In the genomic region with DNA sequence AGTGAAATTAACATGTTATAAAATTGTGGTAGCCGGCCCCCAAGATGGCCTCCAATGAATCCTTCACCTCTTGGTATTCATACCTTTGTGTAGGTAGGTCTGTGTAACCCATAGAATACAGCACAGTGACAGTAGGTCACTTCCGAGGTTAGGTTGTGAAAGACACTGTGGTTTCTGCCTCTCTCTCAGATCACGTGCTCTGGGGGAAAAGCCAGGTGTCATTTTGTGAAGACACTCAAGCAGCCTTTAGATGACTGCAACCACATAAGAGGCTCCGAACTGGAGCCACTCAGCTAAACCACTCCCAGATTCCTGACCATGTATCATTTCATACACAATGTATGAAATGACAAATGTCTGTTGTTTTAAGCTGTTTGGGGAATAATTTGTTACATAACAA, we compare ENCODE assay signal across 7 cellular contexts. TPM values are rescaled to one million over a fixed set of nuclear protein-coding genes. Genes with fewer than 3 reads are reported as not detected.
DNase-seq lines count a peak whose midpoint lies in the region; ATAC-seq and TF ChIP-seq lines count a peak whose summit lies in the region.

No MANE protein-coding gene starts in this region.

- intact Hi-C loops in colonic mucosa (cut with DNase I): no loop called here

- peaks cover 26% of the 10 kb centered on the region for H3K4me1 Mint-ChIP-seq in T-helper 17 cell

- ATAC-seq in HG03108 (IDR thresholded peaks at IDR 0.05; ENCODE audit: unreplicated experiment): peak; percentile 99
- ATAC-seq in T-helper 17 cell: peak; percentile 99
- ATAC-seq in upper lobe of left lung (ENCODE audit: low FRiP score in 2 of 2): peak; percentile 40 to 53

- H3K4me3 Mint-ChIP-seq in T-helper 17 cell: no peak overlapping the region

- peak; percentile 57 for DNase-seq in GM19240 (ENCODE audit: insufficient read length, low spot score)
- peak; percentile 17 to 57 (median 48) for DNase-seq in T-helper 17 cell
- DNase-seq in epithelial cell of esophagus (ENCODE audit: low read depth): peak; percentile 53
- DNase-seq in upper lobe of left lung: peak in 1 of 2 donors; percentile 80
- DNase-seq in substantia nigra (lab: John Stamatoyannopoulos, UW): no peak
- no peak for DNase-seq in colonic mucosa

- no peaks in the 10 kb centered on the region for H3K27me3 ChIP-seq in upper lobe of left lung
- no peaks in the 10 kb centered on the region for H3K27me3 ChIP-seq in colonic mucosa

- WGBS in upper lobe of left lung, 2 donors: 51 to 52% methylated on average over 4 of the region's 4 CpGs

- H3K9ac ChIP-seq in colonic mucosa (ENCODE audit: low read depth in 2 of 2, low read length in 2 of 2): no peak overlapping the region

- peak overlapping the region; percentile 93 for H3K27ac Mint-ChIP-seq in T-helper 17 cell

- no peaks in the 10 kb centered on the region for H3K9me3 ChIP-seq in T-helper 17 cell (ENCODE audit: control insufficient read depth, low read length, poor library complexity, severe bottlenecking)
- no peaks in the 10 kb centered on the region for H3K9me3 ChIP-seq in upper lobe of left lung
- H3K9me3 ChIP-seq in colonic mucosa: no peaks in the 10 kb centered on the region

- H3K4me1 ChIP-seq in upper lobe of left lung (peaks cover 0 to 10% (median 9%) of the 10 kb centered on the region in 4 donors), colonic mucosa (no peaks in the 10 kb centered on the region)

- no peaks in the 10 kb centered on the region for H3K36me3 Mint-ChIP-seq in T-helper 17 cell (ENCODE audit: low read depth)

- TF ChIP-seq POLR2A in upper lobe of left lung (IDR thresholded peaks at IDR 0.05): no peak

- H3K4me3 ChIP-seq in epithelial cell of esophagus (ENCODE audit: low read length): no peak overlapping the region
- no peak overlapping the region for H3K4me3 ChIP-seq in upper lobe of left lung
- no peak overlapping the region for H3K4me3 ChIP-seq in colonic mucosa

- H3K27me3 Mint-ChIP-seq in T-helper 17 cell: no peaks in the 10 kb centered on the region

- H3K36me3 ChIP-seq in upper lobe of left lung (no peaks in the 10 kb centered on the region), colonic mucosa (no peaks in the 10 kb centered on the region)

- no peak for TF ChIP-seq EP300 in upper lobe of left lung (IDR thresholded peaks at IDR 0.05)

- TF ChIP-seq CTCF in epithelial cell of esophagus (IDR thresholded peaks at IDR 0.05; ENCODE audit: insufficient read depth, low read depth, low read length, missing control alignments) (no peak), upper lobe of left lung (IDR thresholded peaks at IDR 0.05) (no peak), colonic mucosa (IDR thresholded peaks at IDR 0.05) (no peak)

- H3K27ac ChIP-seq in upper lobe of left lung (peak overlapping the region in 2 of 4 donors; percentile 6 to 57), substantia nigra (ENCODE audit: low read depth, low read length, poor library complexity, severe bottlenecking) (no peak overlapping the region), colonic mucosa (no peak overlapping the region)

RNA-seq across cellular contexts. Expression of a gene that starts 9.8 kb away (rescaled TPM):
- total RNA-seq in T-helper 17 cell (10 to 100 TPM; 31.8 to 32.4 TPM), upper lobe of left lung (10 to 100 TPM; 10.8 to 25.1 (median 16.2) TPM), colonic mucosa (10 to 100 TPM in 1 of 2 donors, 1 to 10 TPM in 1; 8.8 to 14.8 TPM)

Comparison
In these comparisons a context has a peak if more than half of its experiments do, and no peak if none do; other contexts are left out.
1. DNase-seq: peak in GM19240 (single experiment), T-helper 17 cell (3 of 3) and epithelial cell of esophagus (single experiment); none in substantia nigra (0 of 49) and colonic mucosa (single experiment).
2. ATAC-seq: peak in every context shown above with its lines; median percentile 99 in HG03108; 99 in T-helper 17 cell; 46 in upper lobe of left lung.